8 cellular contexts compared by ENCODE assay signal in genomic region chr7:130440527-130441365, GRCh38. TPM values are rescaled to one million over a fixed set of nuclear protein-coding genes. Genes with fewer than 3 reads are reported as not detected.
A peak's percentile ranks its signal among the peaks of the same experiment; 100 is the strongest.
DNase-seq lines count a peak whose midpoint lies in the region; ATAC-seq lines count a peak whose summit lies in the region.

CEP41 (minus strand) TSS chr7:130441016; CDS start chr7:130440966, 50 bp downstream.

- WGBS in aorta, 2 donors = 2% methylated on average over 60 to 61 of the region's 61 CpGs

- H3K36me3 ChIP-seq in rectal smooth muscle tissue (ENCODE audit: control insufficient read depth, insufficient read depth, low read length) (no peaks in the 10 kb centered on the region), aorta (ENCODE audit: control insufficient read depth in 1 of 2, insufficient read depth in 2 of 2, low read length in 1 of 2) (no peaks in the 10 kb centered on the region)

- H3K27ac ChIP-seq in rectal smooth muscle tissue (ENCODE audit: low read depth, low read length) (peak within 1 kb of the TSS; percentile 87), aorta (ENCODE audit: low read depth in 1 of 2, low read length in 2 of 2) (no peak within 1 kb of the TSS)

- H3K27me3 ChIP-seq in rectal smooth muscle tissue (ENCODE audit: control insufficient read depth, insufficient read depth, low read length) (no peaks in the 10 kb centered on the region), aorta (ENCODE audit: control insufficient read depth in 1 of 2, insufficient read depth in 2 of 2, low read length in 1 of 2) (no peaks in the 10 kb centered on the region)

- ATAC-seq in GM18511 (IDR thresholded peaks at IDR 0.05; ENCODE audit: unreplicated experiment) (peak; percentile 99), HG03025 (IDR thresholded peaks at IDR 0.05; ENCODE audit: low FRiP score, unreplicated experiment) (peak; percentile 96), aorta (ENCODE audit: low FRiP score) (peak; percentile 98)

- no peaks in the 10 kb centered on the region for H3K9me3 ChIP-seq in aorta (ENCODE audit: control insufficient read depth, low read length)

- peak within 1 kb of the TSS; percentile 96 for H3K4me3 ChIP-seq in rectal smooth muscle tissue (ENCODE audit: low read length)
- peak within 1 kb of the TSS; percentile 61 to 80 for H3K4me3 ChIP-seq in aorta (ENCODE audit: low read length in 2 of 2)

- peak; percentile 99 to 100 for DNase-seq in NCI-H2081 (lab: John Stamatoyannopoulos, UW)
- DNase-seq in T-helper 9 cell = peak; percentile 80
- peak; percentile 100 for DNase-seq in astrocyte of the hippocampus (ENCODE audit: low read depth, low spot score)
- peak; percentile 94 for DNase-seq in hepatic stellate cell (ENCODE audit: low spot score)
- DNase-seq in aorta = peak; percentile 98 to 99

- H3K9ac ChIP-seq in rectal smooth muscle tissue (ENCODE audit: low read length) = peak within 1 kb of the TSS; percentile 82

- intact Hi-C loops in aorta (cut with DNase I) = loop anchor here (5.0 kb wide), 3 partner anchors 43 to 163 kb away; partner anchors contain the start of gene CPA4 (in 1 of the 2)

- peaks cover 7% of the 10 kb centered on the region for H3K4me1 ChIP-seq in rectal smooth muscle tissue (ENCODE audit: control insufficient read depth, insufficient read depth, low read length)
- no peaks in the 10 kb centered on the region for H3K4me1 ChIP-seq in aorta (ENCODE audit: control insufficient read depth in 1 of 2, insufficient read depth in 2 of 2, low read length in 2 of 2)

RNA-seq across cellular contexts. Expression of gene CEP41, which starts in this region (rescaled TPM):
- 1 to 10 TPM; 6.2 to 6.6 TPM for total RNA-seq in aorta
- polyA plus RNA-seq in aorta = 1 to 10 TPM; 2.1 to 7.5 TPM
